ENCODE assay signal across 8 cellular contexts in genomic region chr3:50337175-50337861, GRCh38. TPM values are rescaled to one million over a fixed set of nuclear protein-coding genes. Genes with fewer than 3 reads are reported as not detected.
DNase-seq lines count a peak whose midpoint lies in the region; ATAC-seq, FAIRE-seq and TF ChIP-seq lines count a peak whose summit lies in the region.

No MANE protein-coding gene starts in this region.

- FAIRE-seq in bronchial epithelial cell (lab: Jason Lieb, UNC): no peak

- peak; percentile 74 for ATAC-seq in GM18909 (IDR thresholded peaks at IDR 0.05; ENCODE audit: poor library complexity, unreplicated experiment)
- peak; percentile 77 for ATAC-seq in HG03159 (IDR thresholded peaks at IDR 0.05; ENCODE audit: unreplicated experiment)

- TF ChIP-seq CTCF in WI38 (IDR thresholded peaks at IDR 0.05; ENCODE audit: low read depth, low read length) (no peak), bronchial epithelial cell (IDR thresholded peaks at IDR 0.05; ENCODE audit: insufficient read depth, low read length, severe bottlenecking) (no peak)

- peak; percentile 99 for DNase-seq in AG08395 (ENCODE audit: low spot score)
- peak; percentile 97 for DNase-seq in NCI-H2227 (lab: John Stamatoyannopoulos, UW; ENCODE audit: unreplicated experiment)
- DNase-seq in bronchial epithelial cell (ENCODE audit: low read depth): peak; percentile 96
- peak; percentile 94 for DNase-seq in inferior parietal cortex (ENCODE audit: extremely low spot score)
- DNase-seq in smooth muscle cell of the brain vasculature (ENCODE audit: low read depth, low spot score): peak; percentile 98

- H3K27me3 ChIP-seq in bronchial epithelial cell (ENCODE audit: control insufficient read depth, insufficient read depth, low read length): no peaks in the 10 kb centered on the region

- H3K36me3 ChIP-seq in bronchial epithelial cell (ENCODE audit: control insufficient read depth, insufficient read depth, low read length): no peaks in the 10 kb centered on the region

- H3K4me3 ChIP-seq in WI38 (ENCODE audit: low read depth, low read length): peak overlapping the region; percentile 80
- peak overlapping the region; percentile 90 for H3K4me3 ChIP-seq in bronchial epithelial cell (ENCODE audit: low read depth, low read length)

RNA-seq across cellular contexts. Expression of gene RASSF1, which starts 3.3 kb away (rescaled TPM):
- total RNA-seq in bronchial epithelial cell: 15.5 and 25.5 TPM in 2 replicates

RNA-seq across cellular contexts. Expression of gene ZMYND10, which starts 8.2 kb away (rescaled TPM):
- 0.13 and 0.53 TPM in 2 replicates for total RNA-seq in bronchial epithelial cell

RNA-seq across cellular contexts. Expression of gene TUSC2, which starts 9.3 kb away (rescaled TPM):
- total RNA-seq in bronchial epithelial cell: 21.9 and 23.3 TPM in 2 replicates

RNA-seq across cellular contexts. Expression of gene NPRL2, which starts 13.3 kb away (rescaled TPM):
- total RNA-seq in bronchial epithelial cell: 11.0 and 17.1 TPM in 2 replicates

RNA-seq across cellular contexts. Expression of gene CYB561D2, which starts 13.3 kb away (rescaled TPM):
- total RNA-seq in bronchial epithelial cell: 18.9 and 22.1 TPM in 2 replicates

Comparison
In these comparisons a context has a peak if more than half of its experiments do, and no peak if none do; other contexts are left out.
1. Peak in every context shown above with its lines: DNase-seq, ATAC-seq and H3K4me3 ChIP-seq.